2 cellular contexts compared by ENCODE assay signal in the genomic region with DNA sequence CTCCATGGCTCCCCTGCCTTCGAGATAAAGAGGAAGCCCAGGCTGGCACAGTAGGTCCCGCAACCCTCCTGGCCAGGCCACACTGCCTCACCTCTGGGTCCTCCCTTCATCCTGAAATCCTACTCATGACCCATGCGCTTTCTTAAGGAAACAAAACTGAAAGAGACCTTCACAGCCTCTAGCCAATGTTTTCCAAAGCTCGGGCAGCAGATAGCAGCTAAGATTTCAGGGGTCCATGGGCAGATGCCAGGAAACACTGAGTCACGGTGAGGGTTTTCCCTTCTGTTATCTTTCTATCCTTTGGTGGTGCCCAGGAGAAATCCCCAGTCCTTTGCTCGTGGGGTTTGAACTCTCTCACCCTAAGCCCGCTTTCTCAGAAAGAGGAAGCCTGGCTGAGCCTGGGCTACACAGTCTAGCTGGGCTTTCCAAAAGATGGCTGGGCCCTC.
TF ChIP-seq lines count a peak whose summit lies in the region.

No MANE protein-coding gene starts in this region.

TF ChIP-seq in A549, 52 proteins besides CTCF, POLR2A, EP300 and RAD21 (continued from another document):
- TF ChIP-seq, protein P1, sequence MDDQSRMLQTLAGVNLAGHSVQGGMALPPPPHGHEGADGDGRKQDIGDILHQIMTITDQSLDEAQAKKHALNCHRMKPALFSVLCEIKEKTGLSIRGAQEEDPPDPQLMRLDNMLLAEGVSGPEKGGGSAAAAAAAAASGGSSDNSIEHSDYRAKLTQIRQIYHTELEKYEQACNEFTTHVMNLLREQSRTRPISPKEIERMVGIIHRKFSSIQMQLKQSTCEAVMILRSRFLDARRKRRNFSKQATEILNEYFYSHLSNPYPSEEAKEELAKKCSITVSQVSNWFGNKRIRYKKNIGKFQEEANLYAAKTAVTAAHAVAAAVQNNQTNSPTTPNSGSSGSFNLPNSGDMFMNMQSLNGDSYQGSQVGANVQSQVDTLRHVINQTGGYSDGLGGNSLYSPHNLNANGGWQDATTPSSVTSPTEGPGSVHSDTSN (IDR thresholded peaks at IDR 0.05): no peak
- TF ChIP-seq, protein P2, sequence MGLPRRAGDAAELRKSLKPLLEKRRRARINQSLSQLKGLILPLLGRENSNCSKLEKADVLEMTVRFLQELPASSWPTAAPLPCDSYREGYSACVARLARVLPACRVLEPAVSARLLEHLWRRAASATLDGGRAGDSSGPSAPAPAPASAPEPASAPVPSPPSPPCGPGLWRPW (IDR thresholded peaks at IDR 0.05): no peak
- no peak for TF ChIP-seq RARB (CRISPR knock-in tag; IDR thresholded peaks at IDR 0.05)
TF ChIP-seq in A549: peak in this region for 0.

TF ChIP-seq in SK-N-SH treated with all-trans-retinoic acid at 6 μM for 48 hours, 23 proteins besides CTCF, POLR2A, EP300 and RAD21 (continued from another document):
- TF ChIP-seq, protein P3, sequence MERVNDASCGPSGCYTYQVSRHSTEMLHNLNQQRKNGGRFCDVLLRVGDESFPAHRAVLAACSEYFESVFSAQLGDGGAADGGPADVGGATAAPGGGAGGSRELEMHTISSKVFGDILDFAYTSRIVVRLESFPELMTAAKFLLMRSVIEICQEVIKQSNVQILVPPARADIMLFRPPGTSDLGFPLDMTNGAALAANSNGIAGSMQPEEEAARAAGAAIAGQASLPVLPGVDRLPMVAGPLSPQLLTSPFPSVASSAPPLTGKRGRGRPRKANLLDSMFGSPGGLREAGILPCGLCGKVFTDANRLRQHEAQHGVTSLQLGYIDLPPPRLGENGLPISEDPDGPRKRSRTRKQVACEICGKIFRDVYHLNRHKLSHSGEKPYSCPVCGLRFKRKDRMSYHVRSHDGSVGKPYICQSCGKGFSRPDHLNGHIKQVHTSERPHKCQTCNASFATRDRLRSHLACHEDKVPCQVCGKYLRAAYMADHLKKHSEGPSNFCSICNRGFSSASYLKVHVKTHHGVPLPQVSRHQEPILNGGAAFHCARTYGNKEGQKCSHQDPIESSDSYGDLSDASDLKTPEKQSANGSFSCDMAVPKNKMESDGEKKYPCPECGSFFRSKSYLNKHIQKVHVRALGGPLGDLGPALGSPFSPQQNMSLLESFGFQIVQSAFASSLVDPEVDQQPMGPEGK (CRISPR knock-in tag; IDR thresholded peaks at IDR 0.05; ENCODE audit: borderline replicate concordance): no peak
- no peak for TF ChIP-seq ZFP3 (CRISPR knock-in tag; IDR thresholded peaks at IDR 0.05)
- TF ChIP-seq GLIS3 (CRISPR knock-in tag; IDR thresholded peaks at IDR 0.05): no peak
- TF ChIP-seq CSDC2 (CRISPR knock-in tag; IDR thresholded peaks at IDR 0.05): no peak
- no peak for TF ChIP-seq PPARA (CRISPR knock-in tag; IDR thresholded peaks at IDR 0.05; ENCODE audit: borderline replicate concordance)
- no peak for TF ChIP-seq ZC3H10 (CRISPR knock-in tag; IDR thresholded peaks at IDR 0.05)
- TF ChIP-seq, protein P4, sequence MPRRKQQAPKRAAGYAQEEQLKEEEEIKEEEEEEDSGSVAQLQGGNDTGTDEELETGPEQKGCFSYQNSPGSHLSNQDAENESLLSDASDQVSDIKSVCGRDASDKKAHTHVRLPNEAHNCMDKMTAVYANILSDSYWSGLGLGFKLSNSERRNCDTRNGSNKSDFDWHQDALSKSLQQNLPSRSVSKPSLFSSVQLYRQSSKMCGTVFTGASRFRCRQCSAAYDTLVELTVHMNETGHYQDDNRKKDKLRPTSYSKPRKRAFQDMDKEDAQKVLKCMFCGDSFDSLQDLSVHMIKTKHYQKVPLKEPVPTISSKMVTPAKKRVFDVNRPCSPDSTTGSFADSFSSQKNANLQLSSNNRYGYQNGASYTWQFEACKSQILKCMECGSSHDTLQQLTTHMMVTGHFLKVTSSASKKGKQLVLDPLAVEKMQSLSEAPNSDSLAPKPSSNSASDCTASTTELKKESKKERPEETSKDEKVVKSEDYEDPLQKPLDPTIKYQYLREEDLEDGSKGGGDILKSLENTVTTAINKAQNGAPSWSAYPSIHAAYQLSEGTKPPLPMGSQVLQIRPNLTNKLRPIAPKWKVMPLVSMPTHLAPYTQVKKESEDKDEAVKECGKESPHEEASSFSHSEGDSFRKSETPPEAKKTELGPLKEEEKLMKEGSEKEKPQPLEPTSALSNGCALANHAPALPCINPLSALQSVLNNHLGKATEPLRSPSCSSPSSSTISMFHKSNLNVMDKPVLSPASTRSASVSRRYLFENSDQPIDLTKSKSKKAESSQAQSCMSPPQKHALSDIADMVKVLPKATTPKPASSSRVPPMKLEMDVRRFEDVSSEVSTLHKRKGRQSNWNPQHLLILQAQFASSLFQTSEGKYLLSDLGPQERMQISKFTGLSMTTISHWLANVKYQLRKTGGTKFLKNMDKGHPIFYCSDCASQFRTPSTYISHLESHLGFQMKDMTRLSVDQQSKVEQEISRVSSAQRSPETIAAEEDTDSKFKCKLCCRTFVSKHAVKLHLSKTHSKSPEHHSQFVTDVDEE (CRISPR knock-in tag; IDR thresholded peaks at IDR 0.05): no peak
- TF ChIP-seq, protein P5, sequence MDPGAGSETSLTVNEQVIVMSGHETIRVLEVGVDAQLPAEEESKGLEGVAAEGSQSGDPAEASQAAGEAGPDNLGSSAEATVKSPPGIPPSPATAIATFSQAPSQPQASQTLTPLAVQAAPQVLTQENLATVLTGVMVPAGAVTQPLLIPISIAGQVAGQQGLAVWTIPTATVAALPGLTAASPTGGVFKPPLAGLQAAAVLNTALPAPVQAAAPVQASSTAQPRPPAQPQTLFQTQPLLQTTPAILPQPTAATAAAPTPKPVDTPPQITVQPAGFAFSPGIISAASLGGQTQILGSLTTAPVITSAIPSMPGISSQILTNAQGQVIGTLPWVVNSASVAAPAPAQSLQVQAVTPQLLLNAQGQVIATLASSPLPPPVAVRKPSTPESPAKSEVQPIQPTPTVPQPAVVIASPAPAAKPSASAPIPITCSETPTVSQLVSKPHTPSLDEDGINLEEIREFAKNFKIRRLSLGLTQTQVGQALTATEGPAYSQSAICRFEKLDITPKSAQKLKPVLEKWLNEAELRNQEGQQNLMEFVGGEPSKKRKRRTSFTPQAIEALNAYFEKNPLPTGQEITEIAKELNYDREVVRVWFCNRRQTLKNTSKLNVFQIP (CRISPR knock-in tag; IDR thresholded peaks at IDR 0.05; ENCODE audit: borderline replicate concordance, low read depth): no peak
- no peak for TF ChIP-seq ZNF8 (CRISPR knock-in tag; IDR thresholded peaks at IDR 0.05)
- TF ChIP-seq ZNF565 (CRISPR knock-in tag; conservative IDR thresholded peaks at IDR 0.05; ENCODE audit: low read depth): no peak
- TF ChIP-seq ZFP30 (CRISPR knock-in tag; IDR thresholded peaks at IDR 0.05): no peak
